Comparison of ENCODE assay signal across 10 cellular contexts in the genomic region with DNA sequence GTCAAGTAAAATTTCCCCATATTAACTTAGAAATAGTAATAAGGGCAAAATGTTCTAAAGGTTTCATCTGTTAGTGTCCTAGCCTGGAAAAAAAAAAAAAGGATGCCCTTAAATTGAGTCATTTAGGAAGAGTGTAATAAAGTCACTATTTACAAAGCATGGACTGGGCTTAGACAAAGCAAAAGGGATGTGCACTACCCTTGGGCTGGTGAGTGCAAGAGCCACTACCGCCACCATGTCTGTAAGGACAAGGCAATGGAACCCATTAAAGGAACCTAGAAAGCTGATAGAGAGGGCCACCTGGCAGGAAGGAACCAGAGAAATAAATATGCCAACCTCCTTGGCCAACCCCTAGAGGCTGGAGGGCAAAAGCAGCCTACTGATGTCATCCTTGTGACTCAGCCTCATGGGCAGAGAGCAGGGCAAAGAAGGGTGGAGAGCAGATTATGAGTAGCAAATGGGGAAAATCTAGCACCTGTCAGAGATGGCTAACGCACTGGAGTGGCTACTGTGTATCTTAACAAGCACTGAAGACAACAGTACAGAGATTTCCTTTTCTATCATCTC. TPM values are rescaled to one million over a fixed set of nuclear protein-coding genes. Genes with fewer than 3 reads are reported as not detected.
DNase-seq lines count a peak whose midpoint lies in the region; ATAC-seq and TF ChIP-seq lines count a peak whose summit lies in the region.
"Had no signal": no experiment of that assay in that cellular context is flagged by ENCODE, and none has a peak within 500 bp of the region (broad histone marks: within the 10 kb centered on the region; RNA-seq: fewer than 3 reads in every experiment).

No MANE protein-coding gene starts in this region.

- H3K9me2 ChIP-seq in OCI-LY7 (ENCODE audit: insufficient read depth, low read length), result no peaks in the 10 kb centered on the region
- H3K9me2 ChIP-seq in hepatocyte (replicated peaks; ENCODE audit: insufficient read depth), result no peaks in the 10 kb centered on the region

- peaks cover 96% of the 10 kb centered on the region for H3K4me1 ChIP-seq in OCI-LY7 (ENCODE audit: insufficient read depth, low read length, poor library complexity, severe bottlenecking)
- peaks cover 12% of the 10 kb centered on the region for H3K4me1 ChIP-seq in hepatocyte (ENCODE audit: insufficient read depth)
- H3K4me1 ChIP-seq: parathyroid adenoma had no signal

- H3K27ac ChIP-seq in OCI-LY7 (ENCODE audit: low read depth, low read length, poor library complexity, severe bottlenecking) (peak overlapping the region; percentile 97), hepatocyte (no peak overlapping the region)
- H3K27ac ChIP-seq: parathyroid adenoma had no signal

- H2AFZ ChIP-seq in OCI-LY7 (ENCODE audit: low read length), result peak overlapping the region; percentile 11; the same call in 1 of the 2 replicates
- no peak overlapping the region for H2AFZ ChIP-seq in hepatocyte
- H2AFZ ChIP-seq: parathyroid adenoma had no signal

- 88% methylated on average over 2 of the region's 2 CpGs for WGBS in hepatocyte (ENCODE audit: low lambda C conversion rate, missing lambda C conversion rate)

- TF ChIP-seq CTCF in GM12865 (IDR thresholded peaks at IDR 0.05; ENCODE audit: insufficient read depth, low read depth, low read length, missing control alignments), result no peak
- TF ChIP-seq CTCF in OCI-LY7 (conservative IDR thresholded peaks at IDR 0.05; ENCODE audit: low read length), result peak; percentile 48
- TF ChIP-seq CTCF in hepatocyte (IDR thresholded peaks at IDR 0.05; ENCODE audit: poor library complexity), result no peak

- peak; percentile 68 for DNase-seq in A172 (ENCODE audit: low spot score)
- DNase-seq in GM12865 (ENCODE audit: low read depth), result peak; percentile 50
- peak; percentile 86 for DNase-seq in OCI-LY7 (ENCODE audit: low spot score)
- no peak for DNase-seq in HuH-7 (ENCODE audit: low spot score)
- DNase-seq in ureter (ENCODE audit: low spot score), result no peak
- no peak for DNase-seq in hepatocyte (ENCODE audit: low spot score)
- DNase-seq: dermis blood vessel endothelial cell had no signal

- H4K20me1 ChIP-seq in OCI-LY7 (ENCODE audit: insufficient read depth, low read length) (no peaks in the 10 kb centered on the region), hepatocyte (ENCODE audit: insufficient read depth, poor library complexity, severe bottlenecking) (no peaks in the 10 kb centered on the region)

- H3K4me3 ChIP-seq in GM12865 (ENCODE audit: low read depth, low read length) (no peak overlapping the region), OCI-LY7 (ENCODE audit: low read depth, low read length, poor library complexity, severe bottlenecking) (peak overlapping the region; percentile 14), hepatocyte (no peak overlapping the region)

- CTCF ChIA-PET in OCI-LY7 (lab: Charles Lee; ENCODE audit: unreplicated experiment), result interaction anchor here (1.6 kb wide), 1 partner anchor 20 kb away, joined by 3 read pairs; no protein-coding TSS in a partner anchor

- POLR2A ChIA-PET in OCI-LY7 (lab: Charles Lee), result interaction anchor here (0.7 to 11.3 kb wide), 13 partner anchors 9 to 200 kb away, joined by 3 to 153 read pairs (median 7); a partner anchor contains a TSS

- intact Hi-C loops in OCI-LY7 (cut with micrococcal nuclease; ENCODE audit: unreplicated experiment), result loop anchor here (1.0 to 5.0 kb wide), 4 partner anchors 49 to 1116 kb away; a partner anchor contains a TSS

- peak overlapping the region; percentile 67 for H3K4me2 ChIP-seq in OCI-LY7 (ENCODE audit: low read length)
- H3K4me2 ChIP-seq in hepatocyte, result no peak overlapping the region

- ATAC-seq in esophagus mucosa (peak; percentile 77), GM21528 (IDR thresholded peaks at IDR 0.05; ENCODE audit: low FRiP score, unreplicated experiment) (no peak)

- no peaks in the 10 kb centered on the region for H3K36me3 ChIP-seq in OCI-LY7 (ENCODE audit: insufficient read depth, low read length)
- no peaks in the 10 kb centered on the region for H3K36me3 ChIP-seq in hepatocyte (replicated peaks; ENCODE audit: insufficient read depth, low read depth)

- no peaks in the 10 kb centered on the region for H3K27me3 ChIP-seq in hepatocyte

- H3K9me3 ChIP-seq in OCI-LY7 (ENCODE audit: low read length) (no peaks in the 10 kb centered on the region), hepatocyte (ENCODE audit: low read depth) (no peaks in the 10 kb centered on the region)

- BruUV-seq in OCI-LY7 (replicated peaks; lab: Mats Ljungman, UMichigan), result no TSS peak

- H3K79me2 ChIP-seq in OCI-LY7 (ENCODE audit: insufficient read depth, low read depth, low read length) (no peaks in the 10 kb centered on the region), hepatocyte (no peaks in the 10 kb centered on the region)
- H3K79me2 ChIP-seq: parathyroid adenoma had no signal

RNA-seq across cellular contexts. Expression of a gene that starts 59.5 kb away (rescaled TPM):
- total RNA-seq in A172 (2014; rRNA removed; shearing (Covaris generic)), result 26.7 and 27.6 TPM in 2 replicates
- 90.3 and 128 TPM in 2 replicates for total RNA-seq in OCI-LY7 (2014; rRNA removed; shearing (Covaris generic))
- total RNA-seq in OCI-LY7 (2022), result 157 and 174 TPM in 2 replicates
- total RNA-seq in esophagus mucosa, result 10.1 TPM
- total RNA-seq in ureter, result 38.0 TPM
- 62.2 and 67.5 TPM in 2 replicates for total RNA-seq in hepatocyte
- 24.4 and 26.6 TPM in 2 replicates for polyA plus RNA-seq in hepatocyte

Comparison
In these comparisons a context has a peak if more than half of its experiments do, and no peak if none do; other contexts are left out.
1. DNase-seq: peak in A172 (single experiment), GM12865 (single experiment) and OCI-LY7 (single experiment); none in HuH-7 (single experiment), ureter (single experiment) and hepatocyte (single experiment).